In the genomic region with DNA sequence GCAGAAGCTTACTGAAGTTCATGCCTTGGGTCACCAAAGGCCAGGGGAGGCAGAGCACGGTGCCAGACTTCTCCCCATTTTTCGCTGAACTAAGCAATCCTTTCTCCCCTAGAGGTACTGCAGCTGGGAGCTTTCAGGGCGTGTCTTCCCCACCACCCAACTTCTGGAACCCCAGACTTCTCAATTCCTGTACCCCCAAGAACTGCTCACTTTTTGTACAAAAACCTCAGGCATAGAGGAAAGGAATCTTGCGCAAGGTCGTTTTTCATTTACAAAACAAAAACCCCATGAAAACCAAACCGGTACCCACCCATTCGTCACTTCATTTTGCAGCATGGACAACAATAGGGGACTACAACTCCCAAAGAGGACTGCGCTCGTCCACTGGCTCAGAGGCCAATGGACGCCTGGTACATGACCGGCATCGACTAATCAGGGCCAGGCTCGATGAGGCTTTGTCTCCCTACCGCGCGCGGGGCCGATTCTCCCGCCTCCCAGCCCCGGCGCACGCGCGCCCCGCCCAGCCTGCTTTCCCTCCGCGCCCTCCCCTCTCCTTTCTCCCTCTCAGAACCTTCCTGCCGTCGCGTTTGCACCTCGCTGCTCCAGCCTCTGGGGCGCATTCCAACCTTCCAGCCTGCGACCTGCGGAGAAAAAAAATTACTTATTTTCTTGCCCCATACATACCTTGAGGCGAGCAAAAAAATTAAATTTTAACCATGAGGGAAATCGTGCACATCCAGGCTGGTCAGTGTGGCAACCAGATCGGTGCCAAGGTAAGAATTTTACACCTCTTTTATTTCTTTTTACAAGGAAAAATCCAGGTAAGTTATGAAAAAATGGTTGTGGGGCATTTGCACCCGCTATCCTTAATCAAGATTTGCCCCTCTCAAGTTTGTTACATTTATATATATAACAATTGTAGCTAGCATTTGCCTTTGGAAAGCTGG, we compare ENCODE assay signal across 8 cellular contexts. TPM values are rescaled to one million over a fixed set of nuclear protein-coding genes. Genes with fewer than 3 reads are reported as not detected.
DNase-seq lines count a peak whose midpoint lies in the region; ATAC-seq, FAIRE-seq and TF ChIP-seq lines count a peak whose summit lies in the region.

Gene TUBB (plus strand): TSS at position 562 of the 947 bp plus-strand sequence. CDS start 155 bp downstream, at position 717.

- H3K4me1 ChIP-seq in Peyer's patch (peaks cover 0 to 46% (median 7%) of the 10 kb centered on the region in 4 donors), mucosa of rectum (ENCODE audit: control insufficient read depth in 2 of 2, insufficient read depth in 2 of 2, low read length in 2 of 2) (peaks cover 17 to 31% of the 10 kb centered on the region in 2 donors)

- peak; percentile 92 to 95 for TF ChIP-seq POLR2A in Peyer's patch (IDR thresholded peaks at IDR 0.05)
- peak; percentile 97 for TF ChIP-seq POLR2A in erythroblast (IDR thresholded peaks at IDR 0.05; ENCODE audit: low read length)

- DNase-seq in D721Med (ENCODE audit: insufficient read length, low spot score) = peak; percentile 44
- peak; percentile 95 to 99 (median 97) for DNase-seq in Peyer's patch
- peak; percentile 91 for DNase-seq in activated T-cell treated with anti-CD3 and anti-CD28 coated beads, Interleukin-2, amount 50 U/mL, for 4 hours
- peak; percentile 96 to 97 for DNase-seq in erythroblast (lab: John Stamatoyannopoulos, UW)
- peak; percentile 82 to 87 for DNase-seq in stimulated activated CD8-positive, alpha-beta memory T cell treated with anti-CD3 and anti-CD28 coated beads, Interleukin-4, amount 100 ng/mL, for 4 hours (ENCODE audit: low read depth in 2 of 2, low spot score in 1 of 2)

- H3K9me3 Mint-ChIP-seq in activated T-cell treated with anti-CD3 and anti-CD28 coated beads, Interleukin-2, amount 50 U/mL, for 4 hours = no peaks in the 10 kb centered on the region

- H3K27me3 Mint-ChIP-seq in activated T-cell treated with anti-CD3 and anti-CD28 coated beads, Interleukin-2, amount 50 U/mL, for 4 hours (ENCODE audit: low read depth) = no peaks in the 10 kb centered on the region

- H3K27me3 ChIP-seq in Peyer's patch (no peaks in the 10 kb centered on the region), mucosa of rectum (ENCODE audit: control insufficient read depth in 2 of 2, insufficient read depth in 2 of 2, low read length in 2 of 2) (no peaks in the 10 kb centered on the region)

- peaks cover 39% of the 10 kb centered on the region for H3K36me3 ChIP-seq in KOPT-K1 (ENCODE audit: insufficient read depth, low read length)
- peaks cover 0 to 24% (median 0%) of the 10 kb centered on the region in 3 donors for H3K36me3 ChIP-seq in Peyer's patch
- peaks cover 21 to 26% of the 10 kb centered on the region in 2 donors for H3K36me3 ChIP-seq in mucosa of rectum (ENCODE audit: control insufficient read depth in 2 of 2, insufficient read depth in 2 of 2, low read length in 2 of 2)

- no peak for TF ChIP-seq CTCF in D721Med (IDR thresholded peaks at IDR 0.05; ENCODE audit: insufficient read depth, missing control alignments)
- peak in 3 of 6 experiments; percentile 26 to 40 (median 30) for TF ChIP-seq CTCF in Peyer's patch (IDR thresholded peaks at IDR 0.05)

- H3K9ac ChIP-seq in mucosa of rectum (ENCODE audit: low read depth in 1 of 2, low read length in 2 of 2) = peak within 1 kb of the TSS; percentile 87 to 95

- H3K36me3 Mint-ChIP-seq in activated T-cell treated with anti-CD3 and anti-CD28 coated beads, Interleukin-2, amount 50 U/mL, for 4 hours (ENCODE audit: insufficient read depth) = peaks cover 37% of the 10 kb centered on the region

- H3K4me3 Mint-ChIP-seq in activated T-cell treated with anti-CD3 and anti-CD28 coated beads, Interleukin-2, amount 50 U/mL, for 4 hours = peak within 1 kb of the TSS; percentile 99

- FAIRE-seq in D721Med (lab: Jason Lieb, UNC) = no peak

- peak within 1 kb of the TSS; percentile 69 to 71 (median 70) for H3K4me3 ChIP-seq in Peyer's patch
- H3K4me3 ChIP-seq in mucosa of rectum (ENCODE audit: low read length in 2 of 2) = peak within 1 kb of the TSS; percentile 87 to 96

- H3K27ac ChIP-seq in KOPT-K1 (ENCODE audit: low read depth, low read length, poor library complexity, severe bottlenecking) (peak within 1 kb of the TSS; percentile 98), Peyer's patch (peak within 1 kb of the TSS; percentile 90 to 95 (median 92)), mucosa of rectum (ENCODE audit: low read depth in 2 of 2, low read length in 2 of 2) (peak within 1 kb of the TSS; percentile 93 to 95)

- peaks cover 56% of the 10 kb centered on the region for H3K4me1 Mint-ChIP-seq in activated T-cell treated with anti-CD3 and anti-CD28 coated beads, Interleukin-2, amount 50 U/mL, for 4 hours (ENCODE audit: low read depth)

- peak; percentile 32 for ATAC-seq in GM21528 (IDR thresholded peaks at IDR 0.05; ENCODE audit: low FRiP score, unreplicated experiment)
- peak; percentile 71 to 73 for ATAC-seq in activated T-cell treated with anti-CD3 and anti-CD28 coated beads, Interleukin-2, amount 50 U/mL, for 4 hours

- H3K9me3 ChIP-seq in KOPT-K1 (ENCODE audit: insufficient read depth, low read length, poor library complexity, severe bottlenecking) = no peaks in the 10 kb centered on the region
- no peaks in the 10 kb centered on the region for H3K9me3 ChIP-seq in Peyer's patch
- no peaks in the 10 kb centered on the region for H3K9me3 ChIP-seq in mucosa of rectum (ENCODE audit: control insufficient read depth in 2 of 2, low read length in 2 of 2)

RNA-seq across cellular contexts. Expression of gene TUBB, which starts in this region (rescaled TPM):
- 100 to 1,000 TPM in 1 of 4 donors, 10 to 100 TPM in 3; 69.9 to 188 (median 95.6) TPM for total RNA-seq in Peyer's patch
- 1,000 to 10,000 TPM; 1,153 to 1,485 (median 1,301) TPM for total RNA-seq in activated T-cell treated with anti-CD3 and anti-CD28 coated beads, Interleukin-2, amount 50 U/mL, for 4 hours

Comparison
In these comparisons a context has a peak if more than half of its experiments do, and no peak if none do; other contexts are left out.
1. Peak in every context shown above with its lines: DNase-seq, ATAC-seq, H3K4me3 ChIP-seq and H3K27ac ChIP-seq.
2. RNA of gene TUBB (total RNA-seq): 1,153 to 1,485 TPM in activated T-cell treated with anti-CD3 and anti-CD28 coated beads, Interleukin-2, amount 50 U/mL, for 4 hours; 69.9 to 188 TPM in Peyer's patch; every median in the first group is over 4 times any median in the second.
3. DNase-seq: peak in every context shown above with its lines; median percentile 97 in Peyer's patch; 96 in erythroblast; 91 in activated T-cell treated with anti-CD3 and anti-CD28 coated beads, Interleukin-2, amount 50 U/mL, for 4 hours; 84 in stimulated activated CD8-positive, alpha-beta memory T cell treated with anti-CD3 and anti-CD28 coated beads, Interleukin-4, amount 100 ng/mL, for 4 hours; 44 in D721Med.